In genomic region chr14:93115920-93116675, GRCh38 we compare ENCODE assay signal across 8 cellular contexts.
DNase-seq lines count a peak whose midpoint lies in the region; ATAC-seq and TF ChIP-seq lines count a peak whose summit lies in the region.

Gene ITPK1 (minus strand): TSS chr14:93115925. CDS start chr14:93115163, 762 bp downstream.

- H3K27me3 ChIP-seq in mucosa of stomach (ENCODE audit: control insufficient read depth, insufficient read depth, low read length), result no peaks in the 10 kb centered on the region

- peaks cover 28% of the 10 kb centered on the region for H3K4me1 ChIP-seq in mucosa of stomach (ENCODE audit: control insufficient read depth, insufficient read depth, low read length)

- peak; percentile 62 for ATAC-seq in HG02798 (IDR thresholded peaks at IDR 0.05; ENCODE audit: poor library complexity, unreplicated experiment)

- no peak for TF ChIP-seq POLR2A in erythroblast (IDR thresholded peaks at IDR 0.05; ENCODE audit: low read length)

- DNase-seq in SIG-M5 treated with dmso at 0.1 percent for 504 hours (lab: John Stamatoyannopoulos, UW; ENCODE audit: unreplicated experiment), result peak; percentile 29
- no peak for DNase-seq in SIG-M5 (lab: John Stamatoyannopoulos, UW)
- DNase-seq in NCI-H2171 (lab: John Stamatoyannopoulos, UW), result peak; percentile 54
- DNase-seq in activated T-cell treated with anti-CD3 and anti-CD28 coated beads for 1 hour (ENCODE audit: low read depth), result peak; percentile 46
- DNase-seq in erythroblast (lab: John Stamatoyannopoulos, UW), result peak; percentile 80 to 89
- peak; percentile 36 for DNase-seq in stimulated activated naive CD4-positive, alpha-beta T cell treated with Interleukin-2 at 50 U/mL for 16 hours (lab: John Stamatoyannopoulos, UW)

- no peaks in the 10 kb centered on the region for H3K36me3 ChIP-seq in mucosa of stomach (ENCODE audit: control insufficient read depth, insufficient read depth, low read length)

- no peaks in the 10 kb centered on the region for H3K9me3 ChIP-seq in mucosa of stomach (ENCODE audit: control insufficient read depth, low read length)

- peak within 1 kb of the TSS; percentile 68 for H3K4me3 ChIP-seq in mucosa of stomach (ENCODE audit: low read length)

- peak within 1 kb of the TSS; percentile 96 for H3K9ac ChIP-seq in mucosa of stomach (ENCODE audit: low read length)
